16 cellular contexts compared by ENCODE assay signal in the genomic region with DNA sequence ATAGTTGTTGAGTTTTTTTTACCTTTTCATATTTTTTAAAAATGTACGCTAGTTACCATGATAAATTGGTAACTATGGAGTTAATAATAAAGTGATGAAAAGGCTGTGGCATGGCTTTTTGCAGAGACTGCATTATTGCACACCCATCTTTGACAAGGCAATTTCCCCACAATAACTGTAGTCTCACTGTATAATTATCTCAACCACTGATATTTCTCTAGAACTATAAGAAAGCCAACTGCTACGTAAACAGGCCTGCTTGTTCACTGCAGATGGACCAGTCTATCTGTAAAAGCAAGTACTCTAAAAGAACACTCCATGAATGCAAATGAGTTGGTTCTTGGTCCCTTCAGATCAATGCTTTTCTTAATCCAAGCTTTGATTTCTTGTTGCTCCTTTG.
"Had no signal": no experiment of that assay in that cellular context is flagged by ENCODE, and none has a peak within 500 bp of the region (broad histone marks: within the 10 kb centered on the region; RNA-seq: fewer than 3 reads in every experiment).

No MANE protein-coding gene starts in this region.

- H3K9me3 ChIP-seq: ascending aorta, gastrocnemius medialis, left lung, prostate gland, stomach, testis, upper lobe of left lung had no signal

- H3K36me3 ChIP-seq: ascending aorta, cardiac muscle cell, gastrocnemius medialis, left lung, prostate gland, stomach, upper lobe of left lung had no signal

- ATAC-seq: gastrocnemius medialis, right cardiac atrium, T-helper 17 cell had no signal

- H3K27ac ChIP-seq: ascending aorta, cardiac muscle cell, gastrocnemius medialis, left lung, prostate gland, stomach, testis, upper lobe of left lung had no signal

- FAIRE-seq: kidney had no signal

- H3K4me1 ChIP-seq: ascending aorta, gastrocnemius medialis, left lung, prostate gland, stomach, testis, upper lobe of left lung had no signal

- H3K4me3 ChIP-seq: ascending aorta, cardiac muscle cell, gastrocnemius medialis, left lung, prostate gland, skin epidermis, stomach, testis, upper lobe of left lung had no signal

- H3K27me3 ChIP-seq: ascending aorta, cardiac muscle cell, gastrocnemius medialis, left lung, stomach, testis, upper lobe of left lung had no signal

- DNase-seq: activated CD4-positive, alpha-beta T cell treated with anti-CD3 and anti-CD28 coated beads, Interleukin-2, amount 50 U/mL, for 1 hour; activated gamma-delta T cell; gastrocnemius medialis; kidney; left lung; right cardiac atrium; stimulated activated CD4-positive, alpha-beta T cell treated with anti-CD3 and anti-CD28 coated beads, Interleukin-15, amount 100 ng/mL, for 24 hours; stimulated activated CD4-positive, alpha-beta T cell treated with anti-CD3 and anti-CD28 coated beads, Interleukin-4, amount 100 ng/mL, for 1 hour; stomach; T-helper 17 cell; testis; upper lobe of left lung had no signal
